In genomic region chr6:141260627-141261015, GRCh38 we compare ENCODE assay signal across 17 cellular contexts.
DNase-seq lines count a peak whose midpoint lies in the region; ATAC-seq and TF ChIP-seq lines count a peak whose summit lies in the region.
"Had no signal": no experiment of that assay in that cellular context is flagged by ENCODE, and none has a peak within 500 bp of the region (broad histone marks: within the 10 kb centered on the region; RNA-seq: fewer than 3 reads in every experiment).

No MANE protein-coding gene starts in this region.

- TF ChIP-seq CTCF in WTC11 (IDR thresholded peaks at IDR 0.05) (no peak), neural progenitor cell (IDR thresholded peaks at IDR 0.05) (no peak)

- POLR2A ChIA-PET in WTC11 (lab: Charles Lee) = no interaction called here
- POLR2A ChIA-PET in naive thymus-derived CD8-positive, alpha-beta T cell (lab: Charles Lee) = no interaction called here

- H3K27me3 ChIP-seq in neural progenitor cell (no peaks in the 10 kb centered on the region), aorta (ENCODE audit: control insufficient read depth in 1 of 2, insufficient read depth in 2 of 2, low read length in 1 of 2) (no peaks in the 10 kb centered on the region)
- H3K27me3 ChIP-seq: BLaER1 treated with 17β-estradiol and CSF1 and Interleukin-3, amounts not matched to agents 10 nM and 100 nM had no signal

- H3K4me3 ChIP-seq in neural progenitor cell = no peak overlapping the region
- no peak overlapping the region for H3K4me3 ChIP-seq in aorta (ENCODE audit: low read length in 2 of 2)
- H3K4me3 ChIP-seq: BLaER1 treated with 17β-estradiol and CSF1 and Interleukin-3, amounts not matched to agents 10 nM and 100 nM had no signal

- WGBS in aorta, 2 donors = 79 to 85% methylated on average over 7 of the region's 7 CpGs

- H3K4me1 ChIP-seq in neural progenitor cell (no peaks in the 10 kb centered on the region), aorta (ENCODE audit: control insufficient read depth in 1 of 2, insufficient read depth in 2 of 2, low read length in 2 of 2) (no peaks in the 10 kb centered on the region)
- H3K4me1 ChIP-seq: BLaER1 treated with 17β-estradiol and CSF1 and Interleukin-3, amounts not matched to agents 10 nM and 100 nM had no signal

- H3K9me3 Mint-ChIP-seq in WTC11 (peaks cover 4% of the 10 kb centered on the region; the same call in 1 of the 2 replicates), neural progenitor cell (no peaks in the 10 kb centered on the region)
- no peaks in the 10 kb centered on the region for H3K9me3 Mint-ChIP-seq in naive thymus-derived CD8-positive, alpha-beta T cell
- H3K9me3 Mint-ChIP-seq: CD8-positive, alpha-beta memory T cell had no signal

- H3K4me2 ChIP-seq in neural progenitor cell = no peak overlapping the region
- H3K4me2 ChIP-seq: BLaER1 treated with 17β-estradiol and CSF1 and Interleukin-3, amounts not matched to agents 10 nM and 100 nM had no signal

- H3K27me3 Mint-ChIP-seq in WTC11 (ENCODE audit: low read depth) (no peaks in the 10 kb centered on the region), neural progenitor cell (ENCODE audit: insufficient read depth, low read depth) (no peaks in the 10 kb centered on the region)
- no peaks in the 10 kb centered on the region for H3K27me3 Mint-ChIP-seq in naive thymus-derived CD8-positive, alpha-beta T cell
- H3K27me3 Mint-ChIP-seq: CD8-positive, alpha-beta memory T cell had no signal

- H3K36me3 Mint-ChIP-seq in WTC11 (no peaks in the 10 kb centered on the region), neural progenitor cell (no peaks in the 10 kb centered on the region)
- H3K36me3 Mint-ChIP-seq in naive thymus-derived CD8-positive, alpha-beta T cell = no peaks in the 10 kb centered on the region
- H3K36me3 Mint-ChIP-seq: CD8-positive, alpha-beta memory T cell had no signal

- no peak overlapping the region for H3K4me3 Mint-ChIP-seq in WTC11
- no peak overlapping the region for H3K4me3 Mint-ChIP-seq in neural progenitor cell
- H3K4me3 Mint-ChIP-seq in naive thymus-derived CD8-positive, alpha-beta T cell = no peak overlapping the region
- H3K4me3 Mint-ChIP-seq: CD8-positive, alpha-beta memory T cell had no signal

- H3K36me3 ChIP-seq in neural progenitor cell (no peaks in the 10 kb centered on the region), aorta (ENCODE audit: control insufficient read depth in 1 of 2, insufficient read depth in 2 of 2, low read length in 1 of 2) (no peaks in the 10 kb centered on the region)
- H3K36me3 ChIP-seq: BLaER1 treated with 17β-estradiol and CSF1 and Interleukin-3, amounts not matched to agents 10 nM and 100 nM had no signal

- peak; percentile 40 for ATAC-seq in Right ventricle myocardium superior (ENCODE audit: poor library complexity)
- peak; percentile 55 for ATAC-seq in WTC11
- peak; percentile 44 for ATAC-seq in aorta (ENCODE audit: low FRiP score)
- ATAC-seq in naive thymus-derived CD8-positive, alpha-beta T cell = no peak

- H3K27ac ChIP-seq in neural progenitor cell = no peak overlapping the region
- H3K27ac ChIP-seq in aorta (ENCODE audit: low read depth in 1 of 2, low read length in 2 of 2) = no peak overlapping the region
- H3K27ac ChIP-seq: BLaER1 treated with 17β-estradiol and CSF1 and Interleukin-3, amounts not matched to agents 10 nM and 100 nM; HL-60 had no signal

- H3K79me2 ChIP-seq in neural progenitor cell (ENCODE audit: low read depth) = no peaks in the 10 kb centered on the region

- peak overlapping the region; percentile 59 for H2AFZ ChIP-seq in neural progenitor cell (replicated peaks)

- no peak overlapping the region for H3K9ac ChIP-seq in neural progenitor cell
- H3K9ac ChIP-seq: BLaER1 treated with 17β-estradiol and CSF1 and Interleukin-3, amounts not matched to agents 10 nM and 100 nM had no signal

- intact Hi-C loops in Right ventricle myocardium superior (cut with DNase I) = no loop called here
- intact Hi-C loops in cardiac septum (cut with DNase I) = no loop called here
- intact Hi-C loops in aorta (cut with DNase I) = no loop called here

- H3K4me1 Mint-ChIP-seq in WTC11 = peaks cover 19% of the 10 kb centered on the region
- peaks cover under 1% of the 10 kb centered on the region for H3K4me1 Mint-ChIP-seq in neural progenitor cell
- no peaks in the 10 kb centered on the region for H3K4me1 Mint-ChIP-seq in naive thymus-derived CD8-positive, alpha-beta T cell

- CTCF ChIA-PET in WTC11 (lab: Charles Lee) = no interaction called here

- no peaks in the 10 kb centered on the region for H4K20me1 ChIP-seq in neural progenitor cell (ENCODE audit: low read depth)
- H4K20me1 ChIP-seq: BLaER1 treated with 17β-estradiol and CSF1 and Interleukin-3, amounts not matched to agents 10 nM and 100 nM had no signal

- H3K9me3 ChIP-seq in neural progenitor cell (ENCODE audit: low read depth) (no peaks in the 10 kb centered on the region), aorta (ENCODE audit: control insufficient read depth, low read length) (no peaks in the 10 kb centered on the region)
- H3K9me3 ChIP-seq: BLaER1 treated with 17β-estradiol and CSF1 and Interleukin-3, amounts not matched to agents 10 nM and 100 nM had no signal

- DNase-seq in Right ventricle myocardium superior = peak; percentile 31
- DNase-seq in cardiac septum (ENCODE audit: low spot score) = no peak
- no peak for DNase-seq in WTC11 (ENCODE audit: low spot score)
- peak; percentile 3 for DNase-seq in neural progenitor cell (ENCODE audit: low spot score)
- DNase-seq in aorta = peak; percentile 33 to 46
- DNase-seq in central memory CD4-positive, alpha-beta T cell = no peak
- no peak for DNase-seq in naive thymus-derived CD8-positive, alpha-beta T cell
- DNase-seq: DMS79 treated with DMSO at 0.1 percent for 48 hours; HCEC 1CT; NCI-H187 treated with DMSO at 0.1 percent for 48 hours; NCI-H526 treated with DMSO at 0.1 percent for 48 hours; NK-92 treated with Interleukin-12 subunit alpha and Interleukin-12 subunit beta, amount 100 ng/mL, for 24 hours; OCI-M1; RPMI8226 had no signal

- H3K27ac Mint-ChIP-seq in WTC11 (no peak overlapping the region), neural progenitor cell (no peak overlapping the region)
- H3K27ac Mint-ChIP-seq in naive thymus-derived CD8-positive, alpha-beta T cell = no peak overlapping the region

- H3F3A ChIP-seq in neural progenitor cell (ENCODE audit: low read depth) = no peaks in the 10 kb centered on the region

TF ChIP-seq in WTC11, 78 proteins besides CTCF, POLR2A, EP300 and RAD21:
- no peak for TF ChIP-seq IRF2 (CRISPR knock-in tag; IDR thresholded peaks at IDR 0.05; ENCODE audit: borderline replicate concordance, low read depth)
- TF ChIP-seq ZNF425 (CRISPR knock-in tag; conservative IDR thresholded peaks at IDR 0.05) = no peak
- TF ChIP-seq USF1 (CRISPR knock-in tag; IDR thresholded peaks at IDR 0.05) = no peak
- TF ChIP-seq NFYB (CRISPR knock-in tag; conservative IDR thresholded peaks at IDR 0.05; ENCODE audit: low read depth) = no peak
- TF ChIP-seq RELA (CRISPR knock-in tag; IDR thresholded peaks at IDR 0.05; ENCODE audit: borderline replicate concordance) = no peak
- no peak for TF ChIP-seq SOX15 (CRISPR knock-in tag; IDR thresholded peaks at IDR 0.05)
- no peak for TF ChIP-seq KAT7 (CRISPR knock-in tag; IDR thresholded peaks at IDR 0.05; ENCODE audit: borderline replicate concordance)
- TF ChIP-seq ERG (CRISPR knock-in tag; IDR thresholded peaks at IDR 0.05) = no peak
- TF ChIP-seq NFE2L1 (CRISPR knock-in tag; IDR thresholded peaks at IDR 0.05) = no peak
- TF ChIP-seq NR2C2 (CRISPR knock-in tag; IDR thresholded peaks at IDR 0.05) = no peak
- no peak for TF ChIP-seq SMAD4 (CRISPR knock-in tag; IDR thresholded peaks at IDR 0.05)

Comparison
In these comparisons a context has a peak if more than half of its experiments do, and no peak if none do; other contexts are left out.
1. DNase-seq: peak in Right ventricle myocardium superior (single experiment), neural progenitor cell (single experiment) and aorta (2 of 2); none in cardiac septum (single experiment), WTC11 (single experiment), central memory CD4-positive, alpha-beta T cell (single experiment) and naive thymus-derived CD8-positive, alpha-beta T cell (0 of 10).
2. ATAC-seq: peak in Right ventricle myocardium superior (single experiment), WTC11 (single experiment) and aorta (single experiment); none in naive thymus-derived CD8-positive, alpha-beta T cell (0 of 2).